10 cellular contexts compared by ENCODE assay signal in genomic region chr2:204027105-204027504, GRCh38.
A peak's percentile ranks its signal among the peaks of the same experiment; 100 is the strongest.
DNase-seq lines count a peak whose midpoint lies in the region; ATAC-seq and TF ChIP-seq lines count a peak whose summit lies in the region.
"Had no signal": no experiment of that assay in that cellular context is flagged by ENCODE, and none has a peak within 500 bp of the region (broad histone marks: within the 10 kb centered on the region; RNA-seq: fewer than 3 reads in every experiment).

No MANE protein-coding gene starts in this region.

- H3K4me3 Mint-ChIP-seq in activated CD4-positive, alpha-beta T cell treated with anti-CD3 and anti-CD28 coated beads, Interleukin-2, amount 10 ng/mL, durations not matched to agents 24 days and 14 days: no peak overlapping the region
- H3K4me3 Mint-ChIP-seq in Caco-2 (ENCODE audit: unreplicated experiment): no peak overlapping the region

- intact Hi-C loops in activated CD4-positive, alpha-beta T cell treated with anti-CD3 and anti-CD28 coated beads, Interleukin-2, amount 10 ng/mL, durations not matched to agents 24 days and 14 days (cut with micrococcal nuclease): loop anchor here (1.0 kb wide), 2 partner anchors 8 to 29 kb away; no protein-coding TSS in a partner anchor
- intact Hi-C loops in left ventricle myocardium superior (cut with micrococcal nuclease) (no loop called here), Caco-2 (cut with micrococcal nuclease; ENCODE audit: unreplicated experiment) (no loop called here)

- ATAC-seq in HG02763 (IDR thresholded peaks at IDR 0.05; ENCODE audit: unreplicated experiment) (peak; percentile 93), foreskin keratinocyte (peak; percentile 94), left ventricle myocardium superior (no peak)

- TF ChIP-seq CTCF in foreskin keratinocyte (conservative IDR thresholded peaks at IDR 0.05): no peak
- TF ChIP-seq CTCF in Caco-2 (IDR thresholded peaks at IDR 0.05; ENCODE audit: insufficient read depth in 1 of 2, low read depth in 1 of 2, low read length in 1 of 2, severe bottlenecking in 1 of 2, unreplicated experiment in 1 of 2): no peak

- H3K27me3 ChIP-seq in foreskin keratinocyte (no peaks in the 10 kb centered on the region), Caco-2 (replicated peaks; ENCODE audit: control insufficient read depth, insufficient read depth, low read length) (no peaks in the 10 kb centered on the region)

- H3K4me1 ChIP-seq in foreskin keratinocyte: peaks cover 7% of the 10 kb centered on the region
- H3K4me1 ChIP-seq in Caco-2: peaks cover 13% of the 10 kb centered on the region

- H3K27ac Mint-ChIP-seq in activated CD4-positive, alpha-beta T cell treated with anti-CD3 and anti-CD28 coated beads, Interleukin-2, amount 10 ng/mL, durations not matched to agents 24 days and 14 days: peak overlapping the region; percentile 79
- no peak overlapping the region for H3K27ac Mint-ChIP-seq in Caco-2 (ENCODE audit: unreplicated experiment)

- DNase-seq in activated CD4-positive, alpha-beta T cell treated with anti-CD3 and anti-CD28 coated beads, Interleukin-2, amount 10 ng/mL, durations not matched to agents 24 days and 14 days: peak; percentile 83
- DNase-seq in activated CD4-positive, alpha-beta T cell treated with anti-CD3 and anti-CD28 coated beads, Interleukin-2, amount 50 U/mL, for 48 hours: no peak
- DNase-seq in NCI-H2171 (lab: John Stamatoyannopoulos, UW) (peak; percentile 33), foreskin keratinocyte (peak; percentile 77 to 90), left ventricle myocardium superior (no peak), Caco-2 (no peak), mesenteric fat pad (ENCODE audit: low spot score) (no peak)

- no TSS peak for BruUV-seq in Caco-2 (replicated peaks; lab: Mats Ljungman, UMichigan)

- peaks cover 7% of the 10 kb centered on the region for H3K9me3 Mint-ChIP-seq in activated CD4-positive, alpha-beta T cell treated with anti-CD3 and anti-CD28 coated beads, Interleukin-2, amount 10 ng/mL, durations not matched to agents 24 days and 14 days
- no peaks in the 10 kb centered on the region for H3K9me3 Mint-ChIP-seq in Caco-2 (ENCODE audit: unreplicated experiment)

- POLR2A ChIA-PET in Caco-2 (lab: Charles Lee): no interaction called here

- H3K36me3 Mint-ChIP-seq in activated CD4-positive, alpha-beta T cell treated with anti-CD3 and anti-CD28 coated beads, Interleukin-2, amount 10 ng/mL, durations not matched to agents 24 days and 14 days (ENCODE audit: low read depth): peaks cover 2% of the 10 kb centered on the region
- H3K36me3 Mint-ChIP-seq in Caco-2 (ENCODE audit: insufficient read depth, unreplicated experiment): no peaks in the 10 kb centered on the region

- H3K4me1 Mint-ChIP-seq in activated CD4-positive, alpha-beta T cell treated with anti-CD3 and anti-CD28 coated beads, Interleukin-2, amount 10 ng/mL, durations not matched to agents 24 days and 14 days: peaks cover 41% of the 10 kb centered on the region
- peaks cover 14% of the 10 kb centered on the region for H3K4me1 Mint-ChIP-seq in Caco-2 (ENCODE audit: low read depth, unreplicated experiment)

- CTCF ChIA-PET in Caco-2 (lab: Charles Lee): no interaction called here

- no peaks in the 10 kb centered on the region for H3K36me3 ChIP-seq in Caco-2 (ENCODE audit: control insufficient read depth, insufficient read depth, low read length)

- H3K4me3 ChIP-seq in Caco-2 (ENCODE audit: low read depth, low read length): no peak overlapping the region

- H3K27me3 Mint-ChIP-seq in activated CD4-positive, alpha-beta T cell treated with anti-CD3 and anti-CD28 coated beads, Interleukin-2, amount 10 ng/mL, durations not matched to agents 24 days and 14 days: no peaks in the 10 kb centered on the region
- H3K27me3 Mint-ChIP-seq in Caco-2 (ENCODE audit: insufficient read depth, unreplicated experiment): no peaks in the 10 kb centered on the region

- H3K27ac ChIP-seq in foreskin keratinocyte: no peak overlapping the region
- H3K27ac ChIP-seq: C4-2B, VCaP had no signal

- no peaks in the 10 kb centered on the region for H3K9me3 ChIP-seq in Caco-2

Comparison
In these comparisons a context has a peak if more than half of its experiments do, and no peak if none do; other contexts are left out.
1. DNase-seq: peak in activated CD4-positive, alpha-beta T cell treated with anti-CD3 and anti-CD28 coated beads, Interleukin-2, amount 10 ng/mL, durations not matched to agents 24 days and 14 days (single experiment), NCI-H2171 (single experiment) and foreskin keratinocyte (2 of 2); none in activated CD4-positive, alpha-beta T cell treated with anti-CD3 and anti-CD28 coated beads, Interleukin-2, amount 50 U/mL, for 48 hours (0 of 2), left ventricle myocardium superior (single experiment), Caco-2 (0 of 2) and mesenteric fat pad (single experiment).